ENCODE assay signal across 24 cellular contexts in genomic region chr1:39224295-39224829, GRCh38. TPM values are rescaled to one million over a fixed set of nuclear protein-coding genes. Genes with fewer than 3 reads are reported as not detected.
DNase-seq lines count a peak whose midpoint lies in the region; ATAC-seq, FAIRE-seq and TF ChIP-seq lines count a peak whose summit lies in the region.
"Had no signal": no experiment of that assay in that cellular context is flagged by ENCODE, and none has a peak within 500 bp of the region (broad histone marks: within the 10 kb centered on the region; RNA-seq: fewer than 3 reads in every experiment).

No MANE protein-coding gene starts in this region.

- CTCF ChIA-PET in CD8-positive, alpha-beta memory T cell (lab: Charles Lee) = interaction anchor here (0.8 to 1.1 kb wide), 2 partner anchors 9 to 30 kb away, joined by 3 read pairs; no protein-coding TSS in a partner anchor
- CTCF ChIA-PET in GM12878 (lab: Yijun Ruan, JAX) = interaction anchor here (0.7 to 2.6 kb wide), 5 partner anchors 9 to 382 kb away, joined by 3 to 16 read pairs (median 9); no protein-coding TSS in a partner anchor

- H3K4me3 ChIP-seq in CD8-positive, alpha-beta memory T cell (ENCODE audit: low read length) = no peak overlapping the region
- H3K4me3 ChIP-seq in GM12878 = no peak overlapping the region
- H3K4me3 ChIP-seq: BLaER1 treated with 17β-estradiol and CSF1 and Interleukin-3, amounts not matched to agents 10 nM and 100 nM; breast epithelium; left lung; neural progenitor cell; prostate gland; suprapubic skin had no signal

- H3K27me3 ChIP-seq in CD8-positive, alpha-beta memory T cell (ENCODE audit: insufficient read depth, low read length, poor library complexity, severe bottlenecking) = no peaks in the 10 kb centered on the region
- H3K27me3 ChIP-seq in GM12878 (replicated peaks in 1 of 2; ENCODE audit: control insufficient read depth in 2 of 2, insufficient read depth in 2 of 2, low read length in 1 of 2) = no peaks in the 10 kb centered on the region
- H3K27me3 ChIP-seq: BLaER1 treated with 17β-estradiol and CSF1 and Interleukin-3, amounts not matched to agents 10 nM and 100 nM; breast epithelium; left lung; neural progenitor cell; suprapubic skin had no signal

- no peak for ATAC-seq in GM12878
- no peak for ATAC-seq in naive thymus-derived CD8-positive, alpha-beta T cell
- no peak for ATAC-seq in GM18502 (IDR thresholded peaks at IDR 0.05; ENCODE audit: poor library complexity, unreplicated experiment)
- ATAC-seq in HG02798 (IDR thresholded peaks at IDR 0.05; ENCODE audit: poor library complexity, unreplicated experiment) = no peak
- ATAC-seq: left lung had no signal

- H3K9ac ChIP-seq in GM12878 (ENCODE audit: control insufficient read depth, insufficient read depth, low read length) = no peak overlapping the region
- H3K9ac ChIP-seq: BLaER1 treated with 17β-estradiol and CSF1 and Interleukin-3, amounts not matched to agents 10 nM and 100 nM; neural progenitor cell; SK-N-SH had no signal

- peak overlapping the region; percentile 26 for H3K27ac Mint-ChIP-seq in activated naive CD4-positive, alpha-beta T cell treated with anti-CD3 and anti-CD28 coated beads, Interleukin-2, amount 50 U/mL, for 24 hours
- peak overlapping the region; percentile 2 to 83 (median 48) for H3K27ac Mint-ChIP-seq in CD8-positive, alpha-beta memory T cell
- peak overlapping the region in 9 of 10 donors; percentile 6 to 78 (median 35) for H3K27ac Mint-ChIP-seq in naive thymus-derived CD8-positive, alpha-beta T cell
- H3K27ac Mint-ChIP-seq: neural progenitor cell had no signal

- peaks cover 75% of the 10 kb centered on the region for H3K4me1 Mint-ChIP-seq in activated naive CD4-positive, alpha-beta T cell treated with anti-CD3 and anti-CD28 coated beads, Interleukin-2, amount 50 U/mL, for 24 hours
- H3K4me1 Mint-ChIP-seq in CD8-positive, alpha-beta memory T cell = peaks cover 70 to 87% (median 86%) of the 10 kb centered on the region in 3 donors
- peaks cover 34 to 85% (median 72%) of the 10 kb centered on the region in 4 donors for H3K4me1 Mint-ChIP-seq in naive thymus-derived CD8-positive, alpha-beta T cell

- intact Hi-C loops in GM12878 (cut with micrococcal nuclease; ENCODE audit: unreplicated experiment) = no loop called here

- H3K27me3 Mint-ChIP-seq in activated naive CD4-positive, alpha-beta T cell treated with anti-CD3 and anti-CD28 coated beads, Interleukin-2, amount 50 U/mL, for 24 hours = no peaks in the 10 kb centered on the region
- no peaks in the 10 kb centered on the region for H3K27me3 Mint-ChIP-seq in CD8-positive, alpha-beta memory T cell
- no peaks in the 10 kb centered on the region for H3K27me3 Mint-ChIP-seq in naive thymus-derived CD8-positive, alpha-beta T cell

- no peak for DNase-seq in activated naive CD4-positive, alpha-beta T cell treated with Interleukin-2 at 50 U/mL for 16 hours
- DNase-seq in CD8-positive, alpha-beta memory T cell = no peak
- no peak for DNase-seq in GM12878 (ENCODE audit: low read depth, low spot score)
- no peak for DNase-seq in naive thymus-derived CD8-positive, alpha-beta T cell
- DNase-seq in GOT3 (lab: John Stamatoyannopoulos, UW) = no peak
- DNase-seq: activated CD4-positive, CD25-positive, alpha-beta regulatory T cell; head of caudate nucleus; left lung; midbrain; MM.1S; NCI-H1436 treated with DMSO at 0.1 percent for 48 hours; NCI-H524 treated with DMSO at 0.1 percent for 48 hours; SK-N-SH; T-helper 9 cell had no signal

- TF ChIP-seq RAD21 in GM12878 (IDR thresholded peaks at IDR 0.05; ENCODE audit: insufficient read depth, low read depth, low read length) = no peak

- in situ Hi-C loops in GM12878 (cut with MboI) = no loop called here

- no peak for TF ChIP-seq EP300 in GM12878 (IDR thresholded peaks at IDR 0.05; ENCODE audit: borderline replicate concordance in 1 of 2, control insufficient read depth in 1 of 2, low read depth in 2 of 2, low read length in 2 of 2)

- H4K20me1 ChIP-seq in GM12878 (ENCODE audit: control insufficient read depth, insufficient read depth) = no peaks in the 10 kb centered on the region; the same call in 1 of the 2 replicates

- TSS peak; percentile 17 for BruUV-seq in GM12878 (replicated peaks; lab: Mats Ljungman, UMichigan)

- peaks cover 68% of the 10 kb centered on the region for H3K79me2 ChIP-seq in GM12878 (ENCODE audit: control insufficient read depth, insufficient read depth, low read length)

- peaks cover 13% of the 10 kb centered on the region for H3K36me3 Mint-ChIP-seq in activated naive CD4-positive, alpha-beta T cell treated with anti-CD3 and anti-CD28 coated beads, Interleukin-2, amount 50 U/mL, for 24 hours
- peaks cover 0 to 41% (median 22%) of the 10 kb centered on the region in 3 donors for H3K36me3 Mint-ChIP-seq in CD8-positive, alpha-beta memory T cell
- peaks cover 6 to 42% (median 21%) of the 10 kb centered on the region in 3 donors for H3K36me3 Mint-ChIP-seq in naive thymus-derived CD8-positive, alpha-beta T cell

- POLR2A ChIA-PET in CD8-positive, alpha-beta memory T cell (lab: Charles Lee) = no interaction called here
- POLR2A ChIA-PET in GM12878 (lab: Charles Lee) = interaction anchor here (0.6 to 1.4 kb wide), 3 partner anchors 10 to 34 kb away, joined by 3 to 4 read pairs (median 3); no protein-coding TSS in a partner anchor
- POLR2A ChIA-PET in naive thymus-derived CD8-positive, alpha-beta T cell (lab: Charles Lee) = no interaction called here

- H3K27ac ChIP-seq in CD8-positive, alpha-beta memory T cell (ENCODE audit: low read depth, low read length) = no peak overlapping the region
- H3K27ac ChIP-seq in GM12878 (ENCODE audit: control insufficient read depth, insufficient read depth) = no peak overlapping the region
- H3K27ac ChIP-seq: BLaER1 treated with 17β-estradiol and CSF1 and Interleukin-3, amounts not matched to agents 10 nM and 100 nM; breast epithelium; left lung; neural progenitor cell; prostate gland; suprapubic skin had no signal

- no peak overlapping the region for H3K4me3 Mint-ChIP-seq in activated naive CD4-positive, alpha-beta T cell treated with anti-CD3 and anti-CD28 coated beads, Interleukin-2, amount 50 U/mL, for 24 hours
- H3K4me3 Mint-ChIP-seq in CD8-positive, alpha-beta memory T cell = peak overlapping the region in 2 of 7 donors; percentile 8 to 26
- peak overlapping the region in 2 of 10 donors; percentile 3 to 43 for H3K4me3 Mint-ChIP-seq in naive thymus-derived CD8-positive, alpha-beta T cell
- H3K4me3 Mint-ChIP-seq: neural progenitor cell had no signal

- no peak overlapping the region for H2AFZ ChIP-seq in GM12878 (ENCODE audit: control insufficient read depth, low read depth, low read length)
- H2AFZ ChIP-seq: neural progenitor cell had no signal

- FAIRE-seq in GM12878 (lab: Jason Lieb, UNC) = no peak
- FAIRE-seq: H54, urothelium cell line had no signal

- no peak for TF ChIP-seq POLR2A in GM12878 (IDR thresholded peaks at IDR 0.05; ENCODE audit: low read depth, low read length)

- peaks cover 61% of the 10 kb centered on the region for H3K4me1 ChIP-seq in CD8-positive, alpha-beta memory T cell (ENCODE audit: insufficient read depth, low read length)
- H3K4me1 ChIP-seq in GM12878 (ENCODE audit: control insufficient read depth, insufficient read depth, low read length) = no peaks in the 10 kb centered on the region
- H3K4me1 ChIP-seq: breast epithelium, prostate gland had no signal

- no peaks in the 10 kb centered on the region for H3K9me3 Mint-ChIP-seq in activated naive CD4-positive, alpha-beta T cell treated with anti-CD3 and anti-CD28 coated beads, Interleukin-2, amount 50 U/mL, for 24 hours
- H3K9me3 Mint-ChIP-seq in CD8-positive, alpha-beta memory T cell = no peaks in the 10 kb centered on the region
- peaks cover 0 to 4% (median 0%) of the 10 kb centered on the region in 9 donors for H3K9me3 Mint-ChIP-seq in naive thymus-derived CD8-positive, alpha-beta T cell
- H3K9me3 Mint-ChIP-seq: neural progenitor cell had no signal

- RAD21 ChIA-PET in GM12878 (lab: Charles Lee; ENCODE audit: unreplicated experiment) = interaction anchor here (0.8 to 12.8 kb wide), 2 partner anchors 9 to 33 kb away, joined by 4 to 206 read pairs; no protein-coding TSS in a partner anchor

- no peak for TF ChIP-seq CTCF in GM12878 (IDR thresholded peaks at IDR 0.05 in 2 of 3, conservative IDR thresholded peaks at IDR 0.05 in 1 of 3; ENCODE audit: control insufficient read depth in 2 of 3, extremely low read depth in 1 of 3, insufficient read depth in 1 of 3, low read depth in 3 of 3, low read length in 3 of 3)

- no peaks in the 10 kb centered on the region for H3K36me3 ChIP-seq in CD8-positive, alpha-beta memory T cell (ENCODE audit: insufficient read depth, low read length)
- no peaks in the 10 kb centered on the region for H3K36me3 ChIP-seq in GM12878 (ENCODE audit: control insufficient read depth in 2 of 2, insufficient read depth in 2 of 2, low read length in 1 of 2)
- H3K36me3 ChIP-seq: breast epithelium, left lung, neural progenitor cell, prostate gland, suprapubic skin had no signal

- no peak overlapping the region for H3K4me2 ChIP-seq in GM12878 (ENCODE audit: control insufficient read depth, insufficient read depth)
- H3K4me2 ChIP-seq: neural progenitor cell, SK-N-SH had no signal

- SMC1A ChIA-PET in GM12878 (lab: Charles Lee; ENCODE audit: uncharacterized antibody, unreplicated experiment) = interaction anchor here (1.2 to 13.6 kb wide), 5 partner anchors 14 to 126 kb away, joined by 3 to 253 read pairs (median 7); partner anchors contain the start of gene MACF1

- no peaks in the 10 kb centered on the region for H3K9me3 ChIP-seq in CD8-positive, alpha-beta memory T cell (ENCODE audit: low read length)
- no peaks in the 10 kb centered on the region for H3K9me3 ChIP-seq in GM12878 (replicated peaks; ENCODE audit: control insufficient read depth, insufficient read depth, low read length)
- H3K9me3 ChIP-seq: breast epithelium, left lung, prostate gland, SK-N-SH, suprapubic skin had no signal

RNA-seq across cellular contexts. Expression of gene MACF1, which starts 19.9 kb away (rescaled TPM):
- total RNA-seq in CD8-positive, alpha-beta memory T cell = 100 to 1,000 TPM; 151 to 154 TPM
- 87.6 TPM for polyA plus RNA-seq in CD8-positive, alpha-beta memory T cell
- total RNA-seq in GM12878 (2013; cell fraction: nucleolus; rRNA removed) = 1,323 and 1,410 TPM in 2 replicates
- total RNA-seq in GM12878 (2014; rRNA removed) = 175 and 184 TPM in 2 replicates
- 173 and 184 TPM in 2 replicates for total RNA-seq in GM12878 (2014; rRNA removed; fragmentation: Illumina TruSeq; extraction: Trizol)
- total RNA-seq in GM12878 (2021) = 192 and 201 TPM in 2 replicates
- polyA plus RNA-seq in GM12878 (2011; ENCODE audit: low read depth) = 51.2 TPM
- 49.5 and 55.6 TPM in 2 replicates for polyA plus RNA-seq in GM12878 (2011; rRNA removed)
- polyA plus RNA-seq in GM12878 (2011; cell fraction: cytosol; rRNA removed) = 27.5 and 30.2 TPM in 2 replicates
- 209 and 235 TPM in 2 replicates for polyA plus RNA-seq in GM12878 (2011; cell fraction: nucleus; rRNA removed)
- 68.9 and 74.7 TPM in 2 replicates for polyA plus RNA-seq in GM12878 (2012)
- 115 and 138 TPM in 2 replicates for polyA plus RNA-seq in GM12878 (2014; fragmentation: Illumina TruSeq; extraction: Trizol)
- 10 to 100 TPM; 15.5 to 25.1 TPM for polyA plus RNA-seq in GM12878 (2014; fragmentation: Nextera tagmentation; extraction: Ambion mirVana)
- 84.8 and 89.8 TPM in 2 replicates for polyA plus RNA-seq in GM12878 (2014; rRNA removed)
- polyA plus RNA-seq in GM12878 (2016; fragmentation: Nextera tagmentation; extraction: Ambion mirVana) = 10 to 100 TPM; 55.7 to 64.0 TPM
- polyA minus RNA-seq in GM12878 (2011; rRNA and poly(A)+ RNA removed) = 281 and 359 TPM in 2 replicates
- 55.2 and 61.2 TPM in 2 replicates for polyA minus RNA-seq in GM12878 (2011; cell fraction: cytosol; rRNA and poly(A)+ RNA removed)
- 400 and 552 TPM in 2 replicates for polyA minus RNA-seq in GM12878 (2011; cell fraction: nucleus; rRNA and poly(A)+ RNA removed)
- total RNA-seq in naive thymus-derived CD8-positive, alpha-beta T cell = 100 to 1,000 TPM; 215 to 222 TPM
- 10 to 100 TPM; 13.4 to 60.8 (median 14.7) TPM for polyA plus RNA-seq in naive thymus-derived CD8-positive, alpha-beta T cell
